Comparison of ENCODE assay signal across 14 cellular contexts in the genomic region with DNA sequence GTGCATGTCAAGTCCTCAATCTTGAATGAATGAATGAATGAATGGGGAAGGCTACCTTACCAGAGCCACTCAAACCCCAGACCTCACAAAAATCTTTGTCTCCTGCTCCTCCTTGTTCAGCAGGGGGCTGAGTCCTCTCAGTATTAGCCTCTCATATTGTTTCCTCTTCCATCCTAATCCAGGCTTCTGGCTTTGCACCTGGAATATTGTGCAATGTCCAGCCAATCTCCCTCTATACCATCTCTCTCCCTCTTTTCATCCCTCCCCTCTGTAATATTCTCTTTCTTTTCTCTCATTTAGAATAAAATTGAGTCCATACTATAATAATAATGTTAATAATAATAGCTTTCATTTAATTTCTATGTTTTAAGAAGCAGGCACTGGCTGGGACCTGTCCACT. TPM values are rescaled to one million over a fixed set of nuclear protein-coding genes. Genes with fewer than 3 reads are reported as not detected.
A peak's percentile ranks its signal among the peaks of the same experiment; 100 is the strongest.
DNase-seq lines count a peak whose midpoint lies in the region; ATAC-seq and TF ChIP-seq lines count a peak whose summit lies in the region.
"Had no signal": no experiment of that assay in that cellular context is flagged by ENCODE, and none has a peak within 500 bp of the region (broad histone marks: within the 10 kb centered on the region; RNA-seq: fewer than 3 reads in every experiment).

No MANE protein-coding gene starts in this region.

- CTCF ChIA-PET in CD8-positive, alpha-beta T cell (lab: Charles Lee): interaction anchor here (1.3 to 5.2 kb wide), 8 partner anchors 11 to 156 kb away, joined by 3 to 61 read pairs (median 10); no protein-coding TSS in a partner anchor

- DNase-seq in CD8-positive, alpha-beta T cell: no peak
- DNase-seq in activated naive CD8-positive, alpha-beta T cell treated with anti-CD3 and anti-CD28 coated beads, Interleukin-2, amount 10 ng/mL, durations not matched to agents 7 days and 5 days: no peak
- DNase-seq in NCI-H524 (lab: John Stamatoyannopoulos, UW): no peak
- no peak for DNase-seq in DMS 273 treated with DMSO at 0.1 percent for 48 hours (lab: John Stamatoyannopoulos, UW)
- DNase-seq: amniotic stem cell, Caco-2, KBM-7, NCI-H1694 treated with DMSO at 0.1 percent for 48 hours, NCI-H69, T1000 had no signal

- H3K27ac Mint-ChIP-seq in CD8-positive, alpha-beta T cell: peak overlapping the region; percentile 100
- peak overlapping the region; percentile 97 for H3K27ac Mint-ChIP-seq in activated naive CD8-positive, alpha-beta T cell treated with anti-CD3 and anti-CD28 coated beads, Interleukin-2, amount 10 ng/mL, durations not matched to agents 7 days and 5 days

- no peaks in the 10 kb centered on the region for H4K20me1 ChIP-seq in KMS-11 (ENCODE audit: insufficient read depth)

- H3K27me3 Mint-ChIP-seq in CD8-positive, alpha-beta T cell (ENCODE audit: low read depth): no peaks in the 10 kb centered on the region
- no peaks in the 10 kb centered on the region for H3K27me3 Mint-ChIP-seq in activated naive CD8-positive, alpha-beta T cell treated with anti-CD3 and anti-CD28 coated beads, Interleukin-2, amount 10 ng/mL, durations not matched to agents 7 days and 5 days

- ATAC-seq in CD8-positive, alpha-beta T cell: no peak
- ATAC-seq in activated naive CD8-positive, alpha-beta T cell treated with anti-CD3 and anti-CD28 coated beads, Interleukin-2, amount 10 ng/mL, durations not matched to agents 7 days and 5 days (ENCODE audit: low read depth): no peak
- ATAC-seq in HG02870 (IDR thresholded peaks at IDR 0.05; ENCODE audit: unreplicated experiment): no peak

- no peaks in the 10 kb centered on the region for H3K27me3 ChIP-seq in CD8-positive, alpha-beta T cell (ENCODE audit: insufficient read depth, low read length)
- H3K27me3 ChIP-seq in KMS-11 (ENCODE audit: insufficient read depth, low read depth): no peaks in the 10 kb centered on the region
- H3K27me3 ChIP-seq: vagina had no signal

- H3K9me3 ChIP-seq in CD8-positive, alpha-beta T cell (ENCODE audit: low read length): no peaks in the 10 kb centered on the region
- H3K9me3 ChIP-seq: Caco-2, vagina had no signal

- H3K27ac ChIP-seq in CD8-positive, alpha-beta T cell (ENCODE audit: low read depth, low read length): peak overlapping the region; percentile 73
- H3K27ac ChIP-seq in KMS-11 (peak overlapping the region; percentile 96; the same call in 1 of the 2 replicates), skin epidermis (peak overlapping the region in 12 of 21 experiments; percentile 25 to 97 (median 79))

- H3K4me1 ChIP-seq in CD8-positive, alpha-beta T cell (ENCODE audit: insufficient read depth, low read length): peaks cover 99% of the 10 kb centered on the region
- peaks cover 56% of the 10 kb centered on the region for H3K4me1 ChIP-seq in KMS-11 (ENCODE audit: low read depth, poor library complexity, severe bottlenecking)
- H3K4me1 ChIP-seq: Caco-2 had no signal

- intact Hi-C loops in CD8-positive, alpha-beta T cell (cut with DNase I, micrococcal nuclease): loop anchor here (1.0 to 10.0 kb wide), 4 partner anchors 9 to 514 kb away; a partner anchor contains a TSS

- TF ChIP-seq CTCF in CD8-positive, alpha-beta T cell (IDR thresholded peaks at IDR 0.05): no peak
- TF ChIP-seq CTCF in KMS-11 (conservative IDR thresholded peaks at IDR 0.05; ENCODE audit: low read depth, low read length): no peak

- H3K79me2 ChIP-seq in KMS-11 (ENCODE audit: insufficient read depth, low read depth): no peaks in the 10 kb centered on the region

- POLR2A ChIA-PET in CD8-positive, alpha-beta T cell (lab: Charles Lee): interaction anchor here (1.1 to 3.7 kb wide), 4 partner anchors 12 to 61 kb away, joined by 3 to 41 read pairs (median 12); no protein-coding TSS in a partner anchor
- POLR2A ChIA-PET in activated naive CD8-positive, alpha-beta T cell treated with anti-CD3 and anti-CD28 coated beads, Interleukin-2, amount 10 ng/mL, durations not matched to agents 7 days and 5 days (lab: Charles Lee): interaction anchor here (2.0 kb wide), 1 partner anchor 139 kb away, joined by 4 read pairs; no protein-coding TSS in a partner anchor

- H3K36me3 ChIP-seq in CD8-positive, alpha-beta T cell (ENCODE audit: insufficient read depth, low read length): no peaks in the 10 kb centered on the region
- H3K36me3 ChIP-seq in KMS-11 (ENCODE audit: insufficient read depth): no peaks in the 10 kb centered on the region
- H3K36me3 ChIP-seq: vagina had no signal

- peak overlapping the region; percentile 81 for H3K4me3 Mint-ChIP-seq in CD8-positive, alpha-beta T cell
- peak overlapping the region; percentile 82 for H3K4me3 Mint-ChIP-seq in activated naive CD8-positive, alpha-beta T cell treated with anti-CD3 and anti-CD28 coated beads, Interleukin-2, amount 10 ng/mL, durations not matched to agents 7 days and 5 days

- peak overlapping the region; percentile 34 for H3K4me3 ChIP-seq in CD8-positive, alpha-beta T cell (ENCODE audit: low read depth, low read length)
- H3K4me3 ChIP-seq in KMS-11 (IDR thresholded peaks at IDR 0.05; ENCODE audit: insufficient read depth, low read depth, low read length) (no peak overlapping the region), skin epidermis (no peak overlapping the region)
- H3K4me3 ChIP-seq: vagina had no signal

- H3K9me3 Mint-ChIP-seq in CD8-positive, alpha-beta T cell: no peaks in the 10 kb centered on the region
- no peaks in the 10 kb centered on the region for H3K9me3 Mint-ChIP-seq in activated naive CD8-positive, alpha-beta T cell treated with anti-CD3 and anti-CD28 coated beads, Interleukin-2, amount 10 ng/mL, durations not matched to agents 7 days and 5 days

- peak overlapping the region; percentile 79 for H3K4me2 ChIP-seq in KMS-11

- H2AFZ ChIP-seq in KMS-11 (ENCODE audit: low read depth): peak overlapping the region; percentile 74; the same call in 1 of the 2 replicates

- peaks cover 4% of the 10 kb centered on the region for H3K36me3 Mint-ChIP-seq in CD8-positive, alpha-beta T cell
- peaks cover 9% of the 10 kb centered on the region for H3K36me3 Mint-ChIP-seq in activated naive CD8-positive, alpha-beta T cell treated with anti-CD3 and anti-CD28 coated beads, Interleukin-2, amount 10 ng/mL, durations not matched to agents 7 days and 5 days

- H3K4me1 Mint-ChIP-seq in CD8-positive, alpha-beta T cell (ENCODE audit: low read depth): peaks cover 99% of the 10 kb centered on the region
- H3K4me1 Mint-ChIP-seq in activated naive CD8-positive, alpha-beta T cell treated with anti-CD3 and anti-CD28 coated beads, Interleukin-2, amount 10 ng/mL, durations not matched to agents 7 days and 5 days: peaks cover 87% of the 10 kb centered on the region

- H3K9ac ChIP-seq in KMS-11: no peak overlapping the region; the same call in 1 of the 2 replicates

RNA-seq across cellular contexts. Expression of a gene that starts 34.3 kb away (rescaled TPM):
- total RNA-seq in CD8-positive, alpha-beta T cell: 10 to 100 TPM; 35.8 to 36.7 TPM
- 100 to 1,000 TPM; 109 to 117 TPM for total RNA-seq in activated naive CD8-positive, alpha-beta T cell treated with anti-CD3 and anti-CD28 coated beads, Interleukin-2, amount 10 ng/mL, durations not matched to agents 7 days and 5 days
